8 cellular contexts compared by ENCODE assay signal in the genomic region with DNA sequence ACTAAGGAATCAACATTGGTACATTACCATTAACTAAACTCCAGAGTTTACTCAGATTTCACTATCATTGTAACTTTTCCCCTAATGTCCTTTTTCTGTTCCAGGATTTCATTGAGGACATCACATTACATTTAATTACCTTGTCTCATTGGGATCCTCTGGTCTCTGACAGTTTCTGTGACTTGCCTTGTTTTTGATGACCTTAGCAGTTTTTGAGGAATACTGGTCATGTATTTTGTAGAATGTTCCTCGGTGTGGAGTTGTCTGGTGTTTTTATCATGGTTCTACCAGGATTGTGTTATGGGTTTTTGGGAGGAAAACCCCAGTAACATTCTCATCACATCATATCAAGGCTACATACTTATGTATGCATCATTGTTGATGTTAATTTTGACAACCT.
"Had no signal": no experiment of that assay in that cellular context is flagged by ENCODE, and none has a peak within 500 bp of the region (broad histone marks: within the 10 kb centered on the region; RNA-seq: fewer than 3 reads in every experiment).

No MANE protein-coding gene starts in this region.

- H3K27ac ChIP-seq: GM23248, HL-60 had no signal

- H3K27me3 Mint-ChIP-seq: IgD-negative memory B cell had no signal

- H3K9me3 Mint-ChIP-seq: H9, HFFc6, IgD-negative memory B cell had no signal

- DNase-seq: GM23248, GOT3, H9, HCEC 1CT, HFFc6 had no signal

- FAIRE-seq: H54 had no signal

- H3K4me3 Mint-ChIP-seq: H9, HFFc6 had no signal

- H3K4me3 ChIP-seq: GM23248 had no signal

- H3K9ac ChIP-seq: GM23248 had no signal

- H3K27ac Mint-ChIP-seq: H9, HFFc6, IgD-negative memory B cell had no signal

- H2AFZ ChIP-seq: GM23248 had no signal
